Comparison of ENCODE assay signal across 8 cellular contexts in the genomic region with DNA sequence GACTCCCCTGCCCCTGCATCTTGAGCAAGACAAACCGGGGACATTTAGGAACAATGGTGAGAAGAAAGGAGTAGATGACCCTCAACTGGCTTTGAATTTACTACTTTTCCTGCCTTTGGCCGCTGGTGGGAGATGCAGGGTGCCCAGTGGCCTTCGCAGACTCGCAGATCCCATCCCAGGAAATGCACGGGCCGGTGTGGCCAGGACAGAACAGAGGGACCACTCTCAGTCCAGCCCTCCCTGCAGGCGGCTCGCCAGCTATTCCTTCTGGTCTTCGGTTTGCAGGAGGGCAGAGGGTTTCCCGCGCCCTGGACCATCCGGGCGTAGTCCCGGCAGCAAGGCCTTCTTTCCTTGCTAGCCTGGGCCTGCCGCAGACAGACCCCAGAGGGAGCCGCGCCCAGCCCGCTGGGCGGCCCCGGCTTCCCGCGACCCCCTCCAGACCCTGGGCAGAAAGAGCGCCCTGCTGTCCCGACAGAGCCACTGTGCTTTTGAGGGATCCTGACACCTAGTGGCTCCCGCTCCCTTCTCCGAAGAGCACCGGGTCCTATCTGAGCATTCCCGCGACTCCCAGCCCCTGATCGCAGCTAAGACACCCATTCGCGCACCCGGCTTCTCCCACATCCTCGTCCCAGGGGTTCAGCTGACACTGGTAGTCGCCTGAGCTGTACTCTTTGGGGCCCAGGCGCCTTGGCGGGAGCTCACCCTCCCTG. TPM values are rescaled to one million over a fixed set of nuclear protein-coding genes. Genes with fewer than 3 reads are reported as not detected.
DNase-seq lines count a peak whose midpoint lies in the region; ATAC-seq and TF ChIP-seq lines count a peak whose summit lies in the region.

No MANE protein-coding gene starts in this region.

- peaks cover 22% of the 10 kb centered on the region for H3K27me3 Mint-ChIP-seq in CD8-positive, alpha-beta T cell (ENCODE audit: low read depth)
- peaks cover 67% of the 10 kb centered on the region for H3K27me3 Mint-ChIP-seq in dendritic cell treated with granulocyte-macrophage colony-stimulating factor and Interleukin-4, amounts not matched to agents 40 ng/mL and 50 ng/mL, for 4 days

- no peaks in the 10 kb centered on the region for H3K36me3 ChIP-seq in CD8-positive, alpha-beta T cell (ENCODE audit: insufficient read depth, low read length)
- H3K36me3 ChIP-seq in mucosa of descending colon (ENCODE audit: low read depth) (no peaks in the 10 kb centered on the region), aorta (ENCODE audit: control insufficient read depth in 1 of 2, insufficient read depth in 2 of 2, low read length in 1 of 2) (no peaks in the 10 kb centered on the region)

- H3K27ac Mint-ChIP-seq in CD8-positive, alpha-beta T cell: no peak overlapping the region
- H3K27ac Mint-ChIP-seq in dendritic cell treated with granulocyte-macrophage colony-stimulating factor and Interleukin-4, amounts not matched to agents 40 ng/mL and 50 ng/mL, for 4 days: no peak overlapping the region

- H3K4me1 Mint-ChIP-seq in CD8-positive, alpha-beta T cell (ENCODE audit: low read depth): peaks cover 26% of the 10 kb centered on the region
- H3K4me1 Mint-ChIP-seq in dendritic cell treated with granulocyte-macrophage colony-stimulating factor and Interleukin-4, amounts not matched to agents 40 ng/mL and 50 ng/mL, for 4 days (ENCODE audit: low read depth): peaks cover 5% of the 10 kb centered on the region

- no peaks in the 10 kb centered on the region for H3K9me3 Mint-ChIP-seq in CD8-positive, alpha-beta T cell
- no peaks in the 10 kb centered on the region for H3K9me3 Mint-ChIP-seq in dendritic cell treated with granulocyte-macrophage colony-stimulating factor and Interleukin-4, amounts not matched to agents 40 ng/mL and 50 ng/mL, for 4 days

- in situ Hi-C loops in GM13976 (cut with MboI; ENCODE audit: low sequenced_read_pairs, unreplicated experiment): no loop called here

- CTCF ChIA-PET in CD8-positive, alpha-beta T cell (lab: Charles Lee): no interaction called here

- POLR2A ChIA-PET in CD8-positive, alpha-beta T cell (lab: Charles Lee): interaction anchor here (0.7 kb wide), 1 partner anchor 1332 kb away, joined by 3 read pairs; no protein-coding TSS in a partner anchor

- 8 to 9% methylated on average over 35 to 37 of the region's 37 CpGs for WGBS in aorta, 2 donors

- peak overlapping the region; percentile 83 for H3K4me3 Mint-ChIP-seq in CD8-positive, alpha-beta T cell
- peak overlapping the region; percentile 4 for H3K4me3 Mint-ChIP-seq in dendritic cell treated with granulocyte-macrophage colony-stimulating factor and Interleukin-4, amounts not matched to agents 40 ng/mL and 50 ng/mL, for 4 days

- H3K4me1 ChIP-seq in CD8-positive, alpha-beta T cell (ENCODE audit: insufficient read depth, low read length): peaks cover 12% of the 10 kb centered on the region
- peaks cover 3% of the 10 kb centered on the region for H3K4me1 ChIP-seq in mucosa of descending colon (ENCODE audit: low read depth)
- peaks cover 0 to 3% of the 10 kb centered on the region in 2 donors for H3K4me1 ChIP-seq in aorta (ENCODE audit: control insufficient read depth in 1 of 2, insufficient read depth in 2 of 2, low read length in 2 of 2)

- intact Hi-C loops in CD8-positive, alpha-beta T cell (cut with DNase I, micrococcal nuclease): loop anchor here in 1 of 2 experiments (10.0 kb wide), 1 partner anchor 1085 kb away; no protein-coding TSS in a partner anchor
- intact Hi-C loops in dendritic cell treated with granulocyte-macrophage colony-stimulating factor and Interleukin-4, amounts not matched to agents 40 ng/mL and 50 ng/mL, for 4 days (cut with micrococcal nuclease): no loop called here
- intact Hi-C loops in mucosa of descending colon (cut with DNase I, micrococcal nuclease) (no loop called here), aorta (cut with DNase I) (no loop called here)

- peak; percentile 10 for ATAC-seq in CD8-positive, alpha-beta T cell
- ATAC-seq in mucosa of descending colon (peak; percentile 37), aorta (ENCODE audit: low FRiP score) (peak; percentile 27)

- no peak for TF ChIP-seq CTCF in CD8-positive, alpha-beta T cell (IDR thresholded peaks at IDR 0.05)
- TF ChIP-seq CTCF in mucosa of descending colon (IDR thresholded peaks at IDR 0.05) (no peak), GM13976 (IDR thresholded peaks at IDR 0.05; ENCODE audit: borderline replicate concordance, control extremely low read depth, extremely low read depth, insufficient read depth, missing control alignments) (no peak)

- no peaks in the 10 kb centered on the region for H3K36me3 Mint-ChIP-seq in CD8-positive, alpha-beta T cell
- H3K36me3 Mint-ChIP-seq in dendritic cell treated with granulocyte-macrophage colony-stimulating factor and Interleukin-4, amounts not matched to agents 40 ng/mL and 50 ng/mL, for 4 days (ENCODE audit: low read depth): no peaks in the 10 kb centered on the region

- no peaks in the 10 kb centered on the region for H3K9me3 ChIP-seq in CD8-positive, alpha-beta T cell (ENCODE audit: low read length)
- H3K9me3 ChIP-seq in mucosa of descending colon (no peaks in the 10 kb centered on the region), aorta (ENCODE audit: control insufficient read depth, low read length) (no peaks in the 10 kb centered on the region)

- H3K27ac ChIP-seq in CD8-positive, alpha-beta T cell (ENCODE audit: low read depth, low read length): no peak overlapping the region
- no peak overlapping the region for H3K27ac ChIP-seq in aorta (ENCODE audit: low read depth in 1 of 2, low read length in 2 of 2)

- no peak for DNase-seq in CD8-positive, alpha-beta T cell
- DNase-seq in NCI-H1694 (lab: John Stamatoyannopoulos, UW) (peak; percentile 34), mucosa of descending colon (peak in 2 of 3 donors; percentile 10 to 32), aorta (peak in 1 of 2 donors; percentile 78), cortex of kidney (lab: John Stamatoyannopoulos, UW) (no peak), GM13976 (ENCODE audit: low spot score) (no peak)
- DNase-seq in effector CD4-positive, alpha-beta T cell: no peak

- peak overlapping the region; percentile 46 for H3K4me3 ChIP-seq in CD8-positive, alpha-beta T cell (ENCODE audit: low read depth, low read length)
- H3K4me3 ChIP-seq in mucosa of descending colon: no peak overlapping the region
- peak overlapping the region; percentile 0 to 65 for H3K4me3 ChIP-seq in aorta (ENCODE audit: low read length in 2 of 2)

- H3K27me3 ChIP-seq in CD8-positive, alpha-beta T cell (ENCODE audit: insufficient read depth, low read length): no peaks in the 10 kb centered on the region
- H3K27me3 ChIP-seq in aorta (ENCODE audit: control insufficient read depth in 1 of 2, insufficient read depth in 2 of 2, low read length in 1 of 2): no peaks in the 10 kb centered on the region

RNA-seq across cellular contexts. Expression of a gene that starts 1.2 kb away (rescaled TPM):
- total RNA-seq in CD8-positive, alpha-beta T cell: not detected
- total RNA-seq in mucosa of descending colon (not detected), aorta (under 1 TPM in 1 of 2 donors, not detected in 1; 0.39 TPM)
- under 1 TPM; 0.18 to 0.50 TPM for polyA plus RNA-seq in aorta

RNA-seq across cellular contexts. Expression of a gene that starts 19.1 kb away (rescaled TPM):
- 1 to 10 TPM; 4.3 to 7.1 TPM for total RNA-seq in CD8-positive, alpha-beta T cell
- 10 to 100 TPM in 1 of 3 donors, 1 to 10 TPM in 2; 9.2 to 11.7 (median 9.5) TPM for total RNA-seq in mucosa of descending colon
- 1 to 10 TPM; 6.1 to 9.5 TPM for total RNA-seq in aorta
- 10 to 100 TPM; 11.8 to 17.9 TPM for polyA plus RNA-seq in aorta

RNA-seq across cellular contexts. Expression of a gene that starts 19.3 kb away (rescaled TPM):
- 10 to 100 TPM; 67.8 to 76.8 TPM for total RNA-seq in CD8-positive, alpha-beta T cell
- total RNA-seq in mucosa of descending colon: 10 to 100 TPM; 50.5 to 53.7 (median 53.3) TPM
- total RNA-seq in aorta: 10 to 100 TPM; 38.9 to 45.5 TPM
- polyA plus RNA-seq in aorta: 10 to 100 TPM; 16.2 to 19.9 TPM

Comparison
In these comparisons a context has a peak if more than half of its experiments do, and no peak if none do; other contexts are left out.
1. DNase-seq: peak in NCI-H1694 (single experiment) and mucosa of descending colon (2 of 3); none in CD8-positive, alpha-beta T cell (0 of 7), effector CD4-positive, alpha-beta T cell (single experiment), cortex of kidney (single experiment) and GM13976 (single experiment).
2. Peak in every context shown above with its lines, with median percentiles within 50 percentile points of each other: ATAC-seq.